8 cellular contexts compared by ENCODE assay signal in genomic region chr2:106160786-106161261, GRCh38. TPM values are rescaled to one million over a fixed set of nuclear protein-coding genes. Genes with fewer than 3 reads are reported as not detected.
DNase-seq lines count a peak whose midpoint lies in the region; ATAC-seq and TF ChIP-seq lines count a peak whose summit lies in the region.

No MANE protein-coding gene starts in this region.

- H3K4me3 Mint-ChIP-seq in activated T-helper 17 cell treated with anti-CD3 and anti-CD28 coated beads, Interleukin-2, amount 50 U/mL, for 72 hours, result peak overlapping the region; percentile 85

- H3K27ac Mint-ChIP-seq in activated T-helper 17 cell treated with anti-CD3 and anti-CD28 coated beads, Interleukin-2, amount 50 U/mL, for 72 hours, result peak overlapping the region; percentile 83

- H3K4me1 Mint-ChIP-seq in activated T-helper 17 cell treated with anti-CD3 and anti-CD28 coated beads, Interleukin-2, amount 50 U/mL, for 72 hours, result peaks cover 54% of the 10 kb centered on the region

- no peak overlapping the region for H3K4me3 ChIP-seq in gastrocnemius medialis

- intact Hi-C loops in gastrocnemius medialis (cut with DNase I; ENCODE audit: low total_unique reads), result no loop called here

- TF ChIP-seq POLR2A in gastrocnemius medialis (IDR thresholded peaks at IDR 0.05), result no peak

- H3K4me1 ChIP-seq in gastrocnemius medialis, result peaks cover 13 to 16% of the 10 kb centered on the region in 2 donors

- H3K9me3 Mint-ChIP-seq in activated T-helper 17 cell treated with anti-CD3 and anti-CD28 coated beads, Interleukin-2, amount 50 U/mL, for 72 hours, result no peaks in the 10 kb centered on the region

- peaks cover 86% of the 10 kb centered on the region for H3K36me3 Mint-ChIP-seq in activated T-helper 17 cell treated with anti-CD3 and anti-CD28 coated beads, Interleukin-2, amount 50 U/mL, for 72 hours (ENCODE audit: low read depth)

- no peaks in the 10 kb centered on the region for H3K27me3 ChIP-seq in gastrocnemius medialis

- no peaks in the 10 kb centered on the region for H3K9me3 ChIP-seq in gastrocnemius medialis

- in situ Hi-C loops in gastrocnemius medialis (cut with MboI; ENCODE audit: low sequenced_read_pairs in 4 of 4), result no loop called here

- no peaks in the 10 kb centered on the region for H3K27me3 Mint-ChIP-seq in activated T-helper 17 cell treated with anti-CD3 and anti-CD28 coated beads, Interleukin-2, amount 50 U/mL, for 72 hours

- peak; percentile 23 to 58 for DNase-seq in gastrocnemius medialis
- DNase-seq in NCI-H187 treated with DMSO at 0.1 percent for 48 hours (lab: John Stamatoyannopoulos, UW), result no peak
- no peak for DNase-seq in medulla oblongata (ENCODE audit: extremely low spot score)
- no peak for DNase-seq in retina

- ATAC-seq in GM19324 (IDR thresholded peaks at IDR 0.05; ENCODE audit: low FRiP score, unreplicated experiment) (peak; percentile 50), HG03432 (IDR thresholded peaks at IDR 0.05; ENCODE audit: unreplicated experiment) (peak; percentile 57), gastrocnemius medialis (peak; percentile 75 to 89), HG03378 (IDR thresholded peaks at IDR 0.05; ENCODE audit: unreplicated experiment) (no peak)
- ATAC-seq in activated T-helper 17 cell treated with anti-CD3 and anti-CD28 coated beads, Interleukin-2, amount 50 U/mL, for 72 hours (replicated peaks), result peak; percentile 78

- peak overlapping the region; percentile 65 to 93 (median 78) for H3K27ac ChIP-seq in gastrocnemius medialis

- no peak for TF ChIP-seq CTCF in gastrocnemius medialis (IDR thresholded peaks at IDR 0.05 in 4 of 5, conservative IDR thresholded peaks at IDR 0.05 in 1 of 5)

- peaks cover 0 to 16% of the 10 kb centered on the region in 2 donors for H3K36me3 ChIP-seq in gastrocnemius medialis

RNA-seq across cellular contexts. Expression of gene UXS1, which starts 33.3 kb away (rescaled TPM):
- total RNA-seq in activated T-helper 17 cell treated with anti-CD3 and anti-CD28 coated beads, Interleukin-2, amount 50 U/mL, for 72 hours, result 100 to 1,000 TPM in 1 of 2 donors, 10 to 100 TPM in 1; 62.0 to 105 TPM
- 10 to 100 TPM in 3 of 4 donors, 1 to 10 TPM in 1; 8.0 to 46.9 (median 18.4) TPM for total RNA-seq in gastrocnemius medialis

Comparison
In these comparisons a context has a peak if more than half of its experiments do, and no peak if none do; other contexts are left out.
1. DNase-seq: peak in gastrocnemius medialis (2 of 2); none in NCI-H187 treated with DMSO at 0.1 percent for 48 hours (single experiment), medulla oblongata (single experiment) and retina (single experiment).